ENCODE assay signal across 9 cellular contexts in the genomic region with DNA sequence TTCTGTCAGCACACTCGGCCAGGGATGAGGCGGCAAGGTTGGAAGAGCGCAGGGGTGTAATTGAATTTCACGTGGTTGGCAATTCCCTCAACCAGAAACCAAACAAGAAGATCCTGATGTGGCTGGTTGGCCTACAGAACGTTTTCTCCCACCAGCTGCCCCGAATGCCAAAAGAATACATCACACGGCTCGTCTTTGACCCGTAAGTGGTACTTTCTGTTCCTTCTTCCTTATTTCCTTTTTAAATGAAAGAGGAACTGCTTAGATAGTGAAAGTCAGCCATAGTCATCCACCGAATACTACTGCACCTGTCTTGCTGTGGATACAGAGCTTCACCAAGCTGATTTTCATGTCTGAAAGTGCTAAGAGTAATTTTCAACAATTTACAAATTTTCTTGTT.
DNase-seq lines count a peak whose midpoint lies in the region; ATAC-seq, FAIRE-seq and TF ChIP-seq lines count a peak whose summit lies in the region.
"Had no signal": no experiment of that assay in that cellular context is flagged by ENCODE, and none has a peak within 500 bp of the region (broad histone marks: within the 10 kb centered on the region; RNA-seq: fewer than 3 reads in every experiment).

No MANE protein-coding gene starts in this region.

- no peaks in the 10 kb centered on the region for H3F3A ChIP-seq in OCI-LY1 (ENCODE audit: insufficient read depth, low read length)

- H3K36me3 ChIP-seq in OCI-LY1 (ENCODE audit: insufficient read depth, low read length) (peaks cover 43% of the 10 kb centered on the region), skeletal muscle satellite cell (ENCODE audit: insufficient read depth, low read length) (peaks cover 4% of the 10 kb centered on the region)

- ATAC-seq in HG02938 (IDR thresholded peaks at IDR 0.05; ENCODE audit: unreplicated experiment), result peak; percentile 100

- no peaks in the 10 kb centered on the region for H3K79me2 ChIP-seq in OCI-LY1 (ENCODE audit: insufficient read depth, low read length)
- H3K79me2 ChIP-seq: parathyroid adenoma had no signal

- H3K4me3 ChIP-seq in OCI-LY1 (ENCODE audit: low read depth, low read length, poor library complexity, severe bottlenecking) (peak overlapping the region; percentile 36), skeletal muscle satellite cell (ENCODE audit: low read length) (no peak overlapping the region), coronary artery (no peak overlapping the region)

- H2AFZ ChIP-seq in OCI-LY1 (ENCODE audit: low read length), result no peak overlapping the region
- H2AFZ ChIP-seq: parathyroid adenoma had no signal

- peak; percentile 97 for FAIRE-seq in GM19239 (lab: Jason Lieb, UNC)

- TF ChIP-seq CTCF in OCI-LY1 (IDR thresholded peaks at IDR 0.05; ENCODE audit: low read length) (no peak), coronary artery (IDR thresholded peaks at IDR 0.05) (no peak)

- H4K20me1 ChIP-seq in OCI-LY1 (ENCODE audit: insufficient read depth, low read length), result no peaks in the 10 kb centered on the region

- H3K27ac ChIP-seq in OCI-LY1 (ENCODE audit: low read depth, low read length, poor library complexity, severe bottlenecking) (peak overlapping the region; percentile 73), coronary artery (no peak overlapping the region)
- H3K27ac ChIP-seq: parathyroid adenoma had no signal

- no peaks in the 10 kb centered on the region for H3K9me3 ChIP-seq in OCI-LY1 (ENCODE audit: low read length)
- H3K9me3 ChIP-seq in skeletal muscle satellite cell (replicated peaks; ENCODE audit: low read length), result no peaks in the 10 kb centered on the region

- no peaks in the 10 kb centered on the region for H3K9me2 ChIP-seq in OCI-LY1 (ENCODE audit: low read depth, low read length)

- peak overlapping the region; percentile 4; the same call in 1 of the 2 replicates for H3K9ac ChIP-seq in OCI-LY1 (ENCODE audit: low read length)
- H3K9ac ChIP-seq in skeletal muscle satellite cell (ENCODE audit: low read depth, low read length), result no peak overlapping the region
- H3K9ac ChIP-seq: parathyroid adenoma had no signal

- DNase-seq in GM19239 (ENCODE audit: insufficient read length, low spot score) (peak; percentile 49), mucosa of gallbladder (ENCODE audit: low spot score) (no peak), kidney glomerular epithelial cell (lab: John Stamatoyannopoulos, UW) (no peak), NCI-H1105 (lab: John Stamatoyannopoulos, UW) (no peak), coronary artery (ENCODE audit: low spot score) (no peak)

- H3K4me2 ChIP-seq in OCI-LY1 (ENCODE audit: low read length) (peak overlapping the region; percentile 60), skeletal muscle satellite cell (ENCODE audit: low read length) (peak overlapping the region; percentile 56)

- H3K27me3 ChIP-seq in OCI-LY1 (ENCODE audit: insufficient read depth, low read length) (no peaks in the 10 kb centered on the region), skeletal muscle satellite cell (ENCODE audit: control insufficient read depth, insufficient read depth, low read length) (no peaks in the 10 kb centered on the region)

- peaks cover 18% of the 10 kb centered on the region for H3K4me1 ChIP-seq in OCI-LY1 (ENCODE audit: insufficient read depth, low read length, severe bottlenecking)
- peaks cover 5% of the 10 kb centered on the region for H3K4me1 ChIP-seq in skeletal muscle satellite cell (ENCODE audit: control insufficient read depth, insufficient read depth, low read length)
- H3K4me1 ChIP-seq: parathyroid adenoma had no signal
